Comparison of ENCODE assay signal across 21 cellular contexts in the genomic region with DNA sequence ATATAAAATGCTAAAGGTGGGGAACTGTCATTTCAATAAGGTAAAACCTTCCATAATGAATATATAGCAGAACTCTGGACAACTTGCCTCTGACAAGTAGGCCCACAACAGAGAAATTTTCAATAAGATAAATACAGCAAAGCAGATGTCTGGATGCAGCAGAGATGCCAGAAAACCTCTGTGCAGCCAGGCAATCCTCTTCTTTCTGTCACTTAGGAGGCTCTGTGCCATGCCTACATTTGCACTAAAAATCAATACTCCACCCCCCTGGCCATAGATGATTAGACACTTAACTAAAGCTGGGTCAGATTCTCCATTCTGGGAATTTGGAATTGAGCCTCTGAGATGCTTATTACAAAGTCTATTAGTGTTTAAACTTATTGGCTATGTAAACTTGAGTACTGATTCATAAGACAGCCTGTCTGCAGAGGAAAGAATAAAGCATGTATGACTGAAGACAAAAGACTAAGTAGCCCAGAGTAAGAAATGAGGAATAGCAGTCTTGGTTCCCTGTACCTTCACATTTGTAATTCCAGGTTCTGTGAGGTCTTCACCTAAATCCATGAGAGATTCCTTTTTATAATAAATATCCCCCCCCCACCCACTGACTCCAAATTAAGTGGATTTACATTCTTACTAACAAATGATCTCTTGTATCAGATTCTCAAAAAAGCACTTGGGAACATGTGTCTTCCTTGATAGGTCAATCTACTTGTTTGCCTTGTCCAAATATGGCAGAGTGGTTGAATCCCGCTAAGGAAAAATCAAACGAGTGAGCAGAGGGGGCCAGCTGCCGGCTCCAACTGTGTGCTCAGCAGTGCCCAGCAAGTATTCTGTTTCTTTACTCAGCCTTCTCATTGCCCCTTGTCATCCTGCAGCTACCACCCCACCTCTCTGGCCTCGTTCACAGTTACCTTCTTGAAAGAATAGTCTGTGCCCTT.
"Had no signal": no experiment of that assay in that cellular context is flagged by ENCODE, and none has a peak within 500 bp of the region (broad histone marks: within the 10 kb centered on the region; RNA-seq: fewer than 3 reads in every experiment).

No MANE protein-coding gene starts in this region.

- H3K27ac ChIP-seq: brain microvascular endothelial cell, left lung, prostate gland, right atrium auricular region, tibial nerve, uterus had no signal

- H3K36me3 ChIP-seq: brain microvascular endothelial cell, prostate gland, right atrium auricular region, uterus had no signal

- H3K9me3 Mint-ChIP-seq: neural crest cell had no signal

- H3K4me1 Mint-ChIP-seq: neural crest cell had no signal

- H3K4me1 ChIP-seq: prostate gland, right atrium auricular region, uterus had no signal

- H3K27me3 ChIP-seq: brain microvascular endothelial cell, left lung, right atrium auricular region, tibial nerve, uterus had no signal

- DNase-seq: activated CD4-positive, alpha-beta T cell treated with anti-CD3 and anti-CD28 coated beads, Interleukin-2, amount 50 U/mL, for 1 hour; activated CD4-positive, CD25-positive, alpha-beta regulatory T cell; activated CD8-positive, alpha-beta memory T cell treated with anti-CD3 and anti-CD28 coated beads, Interleukin-2, amount 50 U/mL, for 4 hours; activated effector memory CD4-positive, alpha-beta T cell treated with anti-CD3 and anti-CD28 coated beads, Interleukin-2, amount 50 U/mL, for 16 hours; activated naive CD4-positive, alpha-beta T cell treated with anti-CD3 and anti-CD28 coated beads, Interleukin-2, amount 50 U/mL, for 16 hours; activated T-cell treated with anti-CD3 and anti-CD28 coated beads, Interleukin-2, amount 50 U/mL, for 48 hours; aorta; brain microvascular endothelial cell; central memory CD4-positive, alpha-beta T cell; foreskin melanocyte; hypothalamus; left lung; stimulated activated CD4-positive, alpha-beta T cell treated with anti-CD3 and anti-CD28 coated beads, Interleukin-2, amount 100 ng/mL, for 24 hours; stimulated activated naive CD8-positive, alpha-beta T cell treated with anti-CD3 and anti-CD28 coated beads, Interleukin-15, Interleukin-2, amounts not matched to agents 100 U/mL and 50 U/mL, for 24 hours; substantia nigra; T-helper 9 cell; uterus had no signal

- H3K4me3 Mint-ChIP-seq: neural crest cell had no signal

- H3K9me3 ChIP-seq: left lung, prostate gland, right atrium auricular region, tibial nerve, uterus had no signal

- ATAC-seq: left lung; stimulated activated naive CD8-positive, alpha-beta T cell treated with anti-CD3 and anti-CD28 coated beads, Interleukin-15, Interleukin-2, amounts not matched to agents 100 U/mL and 50 U/mL, for 24 hours had no signal

- H3K4me3 ChIP-seq: left lung, prostate gland, right atrium auricular region, tibial nerve, uterus had no signal
